Comparison of ENCODE assay signal across 15 cellular contexts in the genomic region with DNA sequence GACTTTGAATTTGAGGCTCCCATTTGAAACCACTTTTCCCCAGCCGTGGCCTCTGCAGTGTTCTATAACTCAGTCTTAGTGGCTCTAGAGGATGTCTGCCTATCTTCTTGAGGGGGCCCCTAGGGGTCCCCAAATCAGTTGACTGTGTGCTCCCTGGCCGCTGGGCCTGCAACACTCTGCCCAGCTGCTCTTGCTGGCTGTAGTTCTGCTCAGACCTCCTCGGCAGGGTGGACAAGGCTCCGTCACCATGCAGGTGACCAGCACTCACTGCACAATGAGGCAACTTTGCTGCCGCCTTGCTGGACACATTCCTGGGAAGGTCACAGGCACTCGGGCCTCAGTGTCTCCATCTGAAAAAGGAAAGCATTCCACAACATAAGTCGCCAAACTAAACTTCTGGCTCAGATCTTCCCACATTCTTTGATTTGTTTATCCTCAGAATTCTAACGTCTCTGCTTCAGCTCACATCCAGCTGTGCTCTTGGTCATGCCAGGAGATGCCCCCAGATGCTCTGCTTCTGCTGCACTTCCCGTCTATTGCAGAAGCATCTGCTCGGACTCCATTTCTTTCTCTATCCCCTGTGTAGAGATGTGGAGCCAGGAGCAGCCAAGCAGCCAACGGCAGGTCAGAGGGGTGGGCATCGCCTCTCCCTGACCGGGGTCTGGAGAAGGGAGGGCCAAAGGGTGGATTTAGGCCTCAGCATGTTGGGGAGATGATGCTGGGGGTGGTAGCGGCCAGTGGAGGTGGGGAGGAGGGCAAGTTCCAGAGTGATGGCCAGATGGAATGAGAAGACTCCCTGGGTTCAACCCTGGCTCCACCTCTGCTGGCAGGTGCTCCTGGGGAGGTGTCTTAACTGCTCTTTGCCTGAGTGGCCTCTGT.
DNase-seq lines count a peak whose midpoint lies in the region; ATAC-seq and TF ChIP-seq lines count a peak whose summit lies in the region.
"Had no signal": no experiment of that assay in that cellular context is flagged by ENCODE, and none has a peak within 500 bp of the region (broad histone marks: within the 10 kb centered on the region; RNA-seq: fewer than 3 reads in every experiment).

No MANE protein-coding gene starts in this region.

- no peaks in the 10 kb centered on the region for H3K27me3 Mint-ChIP-seq in activated CD4-positive, alpha-beta memory T cell treated with anti-CD3 and anti-CD28 coated beads for 36 hours
- peaks cover 9% of the 10 kb centered on the region for H3K27me3 Mint-ChIP-seq in activated CD4-positive, alpha-beta memory T cell treated with anti-CD3 and anti-CD28 coated beads, Interleukin-2, amount 10 ng/mL, durations not matched to agents 7 days and 5 days
- no peaks in the 10 kb centered on the region for H3K27me3 Mint-ChIP-seq in activated CD8-positive, alpha-beta T cell treated with anti-CD3 and anti-CD28 coated beads, Interleukin-2, amount 10 ng/mL, durations not matched to agents 7 days and 5 days (ENCODE audit: low read depth)

- TF ChIP-seq CTCF in stomach (IDR thresholded peaks at IDR 0.05): no peak

- H3K36me3 Mint-ChIP-seq in activated CD4-positive, alpha-beta memory T cell treated with anti-CD3 and anti-CD28 coated beads for 36 hours: no peaks in the 10 kb centered on the region
- H3K36me3 Mint-ChIP-seq in activated CD4-positive, alpha-beta memory T cell treated with anti-CD3 and anti-CD28 coated beads, Interleukin-2, amount 10 ng/mL, durations not matched to agents 7 days and 5 days (ENCODE audit: low read depth): no peaks in the 10 kb centered on the region
- peaks cover 5% of the 10 kb centered on the region for H3K36me3 Mint-ChIP-seq in activated CD8-positive, alpha-beta T cell treated with anti-CD3 and anti-CD28 coated beads, Interleukin-2, amount 10 ng/mL, durations not matched to agents 7 days and 5 days (ENCODE audit: low read depth)
- no peaks in the 10 kb centered on the region for H3K36me3 Mint-ChIP-seq in activated naive CD4-positive, alpha-beta T cell treated with anti-CD3 and anti-CD28 coated beads, Interleukin-2, amount 50 U/mL, for 72 hours

- CTCF ChIA-PET in activated CD4-positive, alpha-beta memory T cell treated with anti-CD3 and anti-CD28 coated beads for 36 hours (lab: Charles Lee): interaction anchor here (0.6 to 0.7 kb wide), 2 partner anchors 62 to 177 kb away, joined by 3 read pairs; no protein-coding TSS in a partner anchor
- CTCF ChIA-PET in activated CD4-positive, alpha-beta memory T cell treated with anti-CD3 and anti-CD28 coated beads, Interleukin-2, amount 10 ng/mL, durations not matched to agents 7 days and 5 days (lab: Charles Lee): no interaction called here
- CTCF ChIA-PET in activated CD8-positive, alpha-beta T cell treated with anti-CD3 and anti-CD28 coated beads, Interleukin-2, amount 10 ng/mL, durations not matched to agents 7 days and 5 days (lab: Charles Lee): interaction anchor here (1.0 kb wide), 1 partner anchor 9 kb away, joined by 4 read pairs; no protein-coding TSS in a partner anchor

- POLR2A ChIA-PET in activated CD4-positive, alpha-beta memory T cell treated with anti-CD3 and anti-CD28 coated beads for 36 hours (lab: Charles Lee): no interaction called here
- POLR2A ChIA-PET in activated CD4-positive, alpha-beta memory T cell treated with anti-CD3 and anti-CD28 coated beads, Interleukin-2, amount 10 ng/mL, durations not matched to agents 7 days and 5 days (lab: Charles Lee): interaction anchor here (0.9 kb wide), 1 partner anchor 22 kb away, joined by 3 read pairs; no protein-coding TSS in a partner anchor
- POLR2A ChIA-PET in activated CD8-positive, alpha-beta T cell treated with anti-CD3 and anti-CD28 coated beads, Interleukin-2, amount 10 ng/mL, durations not matched to agents 7 days and 5 days (lab: Charles Lee): interaction anchor here (1.2 kb wide), 1 partner anchor 11 kb away, joined by 3 read pairs; no protein-coding TSS in a partner anchor

- no peak overlapping the region for H3K4me3 Mint-ChIP-seq in activated CD4-positive, alpha-beta memory T cell treated with anti-CD3 and anti-CD28 coated beads for 36 hours
- no peak overlapping the region for H3K4me3 Mint-ChIP-seq in activated CD4-positive, alpha-beta memory T cell treated with anti-CD3 and anti-CD28 coated beads, Interleukin-2, amount 10 ng/mL, durations not matched to agents 7 days and 5 days
- H3K4me3 Mint-ChIP-seq in activated CD8-positive, alpha-beta T cell treated with anti-CD3 and anti-CD28 coated beads, Interleukin-2, amount 10 ng/mL, durations not matched to agents 7 days and 5 days: no peak overlapping the region

- intact Hi-C loops in activated CD4-positive, alpha-beta memory T cell treated with anti-CD3 and anti-CD28 coated beads for 36 hours (cut with micrococcal nuclease): no loop called here
- intact Hi-C loops in stomach (cut with DNase I; ENCODE audit: low total_unique reads): no loop called here
- intact Hi-C loops in Right ventricle myocardium inferior (cut with DNase I): no loop called here

- peak; percentile 2 for DNase-seq in activated CD4-positive, alpha-beta memory T cell treated with anti-CD3 and anti-CD28 coated beads for 36 hours
- DNase-seq in activated CD4-positive, alpha-beta memory T cell treated with anti-CD3 and anti-CD28 coated beads, Interleukin-2, amount 10 ng/mL, durations not matched to agents 7 days and 5 days: no peak
- DNase-seq in caudate nucleus (lab: John Stamatoyannopoulos, UW): no peak
- DNase-seq in islet precursor cell: peak; percentile 43
- peak; percentile 10 for DNase-seq in stomach
- no peak for DNase-seq in activated CD8-positive, alpha-beta T cell treated with anti-CD3 and anti-CD28 coated beads, Interleukin-2, amount 10 ng/mL, durations not matched to agents 7 days and 5 days
- DNase-seq in Right ventricle myocardium inferior (ENCODE audit: missing footprints): no peak
- no peak for DNase-seq in activated naive CD4-positive, alpha-beta T cell treated with anti-CD3 and anti-CD28 coated beads, Interleukin-2, amount 50 U/mL, for 72 hours (ENCODE audit: low spot score in 2 of 2)
- DNase-seq: DMS79 treated with DMSO at 0.1 percent for 48 hours; NCI-H187 treated with DMSO at 0.1 percent for 48 hours; NCI-H345; NCI-H69; NK-92 treated with Interleukin-12 subunit alpha and Interleukin-12 subunit beta, amount 100 ng/mL, for 24 hours had no signal

- H3K9me3 Mint-ChIP-seq in activated CD4-positive, alpha-beta memory T cell treated with anti-CD3 and anti-CD28 coated beads for 36 hours: no peaks in the 10 kb centered on the region
- H3K9me3 Mint-ChIP-seq in activated CD4-positive, alpha-beta memory T cell treated with anti-CD3 and anti-CD28 coated beads, Interleukin-2, amount 10 ng/mL, durations not matched to agents 7 days and 5 days: no peaks in the 10 kb centered on the region
- H3K9me3 Mint-ChIP-seq in activated CD8-positive, alpha-beta T cell treated with anti-CD3 and anti-CD28 coated beads, Interleukin-2, amount 10 ng/mL, durations not matched to agents 7 days and 5 days (ENCODE audit: insufficient read depth): no peaks in the 10 kb centered on the region
- no peaks in the 10 kb centered on the region for H3K9me3 Mint-ChIP-seq in activated naive CD4-positive, alpha-beta T cell treated with anti-CD3 and anti-CD28 coated beads, Interleukin-2, amount 50 U/mL, for 72 hours

- no peaks in the 10 kb centered on the region for H3K4me1 Mint-ChIP-seq in activated CD4-positive, alpha-beta memory T cell treated with anti-CD3 and anti-CD28 coated beads for 36 hours (ENCODE audit: low read depth)
- no peaks in the 10 kb centered on the region for H3K4me1 Mint-ChIP-seq in activated CD4-positive, alpha-beta memory T cell treated with anti-CD3 and anti-CD28 coated beads, Interleukin-2, amount 10 ng/mL, durations not matched to agents 7 days and 5 days
- H3K4me1 Mint-ChIP-seq in activated CD8-positive, alpha-beta T cell treated with anti-CD3 and anti-CD28 coated beads, Interleukin-2, amount 10 ng/mL, durations not matched to agents 7 days and 5 days (ENCODE audit: low read depth): peaks cover 6% of the 10 kb centered on the region

- peaks cover 0 to 32% (median 14%) of the 10 kb centered on the region in 4 donors for H3K36me3 ChIP-seq in stomach

- no peak for ATAC-seq in activated CD8-positive, alpha-beta T cell treated with anti-CD3 and anti-CD28 coated beads, Interleukin-2, amount 10 ng/mL, durations not matched to agents 7 days and 5 days
- no peak for ATAC-seq in Right ventricle myocardium inferior
- ATAC-seq in activated naive CD4-positive, alpha-beta T cell treated with anti-CD3 and anti-CD28 coated beads, Interleukin-2, amount 50 U/mL, for 72 hours: no peak
- ATAC-seq: HCT116 had no signal

- no peaks in the 10 kb centered on the region for H3K27me3 ChIP-seq in stomach

- no peak overlapping the region for H3K27ac Mint-ChIP-seq in activated CD4-positive, alpha-beta memory T cell treated with anti-CD3 and anti-CD28 coated beads for 36 hours
- H3K27ac Mint-ChIP-seq in activated CD4-positive, alpha-beta memory T cell treated with anti-CD3 and anti-CD28 coated beads, Interleukin-2, amount 10 ng/mL, durations not matched to agents 7 days and 5 days: no peak overlapping the region
- no peak overlapping the region for H3K27ac Mint-ChIP-seq in activated CD8-positive, alpha-beta T cell treated with anti-CD3 and anti-CD28 coated beads, Interleukin-2, amount 10 ng/mL, durations not matched to agents 7 days and 5 days
- no peak overlapping the region for H3K27ac Mint-ChIP-seq in activated naive CD4-positive, alpha-beta T cell treated with anti-CD3 and anti-CD28 coated beads, Interleukin-2, amount 50 U/mL, for 72 hours

- 71 to 82% (median 79%) methylated on average over 14 of the region's 14 CpGs for WGBS in stomach, 5 donors

- TF ChIP-seq POLR2A in stomach (IDR thresholded peaks at IDR 0.05): no peak

- no peaks in the 10 kb centered on the region for H3K9me3 ChIP-seq in stomach

- H3K4me3 ChIP-seq in stomach: no peak overlapping the region
- H3K4me3 ChIP-seq: K562 had no signal

- TF ChIP-seq EP300 in stomach (IDR thresholded peaks at IDR 0.05): no peak

- peaks cover 0 to 9% (median 7%) of the 10 kb centered on the region in 4 donors for H3K4me1 ChIP-seq in stomach

- H3K27ac ChIP-seq in caudate nucleus (ENCODE audit: low read depth, low read length) (peak overlapping the region; percentile 52), stomach (no peak overlapping the region)

Comparison
In these comparisons a context has a peak if more than half of its experiments do, and no peak if none do; other contexts are left out.
1. DNase-seq: peak in activated CD4-positive, alpha-beta memory T cell treated with anti-CD3 and anti-CD28 coated beads for 36 hours (single experiment), islet precursor cell (single experiment) and stomach (single experiment); none in activated CD4-positive, alpha-beta memory T cell treated with anti-CD3 and anti-CD28 coated beads, Interleukin-2, amount 10 ng/mL, durations not matched to agents 7 days and 5 days (single experiment), caudate nucleus (0 of 61), activated CD8-positive, alpha-beta T cell treated with anti-CD3 and anti-CD28 coated beads, Interleukin-2, amount 10 ng/mL, durations not matched to agents 7 days and 5 days (single experiment), Right ventricle myocardium inferior (single experiment) and activated naive CD4-positive, alpha-beta T cell treated with anti-CD3 and anti-CD28 coated beads, Interleukin-2, amount 50 U/mL, for 72 hours (0 of 2).